Comparison of ENCODE assay signal across 19 cellular contexts in the genomic region with DNA sequence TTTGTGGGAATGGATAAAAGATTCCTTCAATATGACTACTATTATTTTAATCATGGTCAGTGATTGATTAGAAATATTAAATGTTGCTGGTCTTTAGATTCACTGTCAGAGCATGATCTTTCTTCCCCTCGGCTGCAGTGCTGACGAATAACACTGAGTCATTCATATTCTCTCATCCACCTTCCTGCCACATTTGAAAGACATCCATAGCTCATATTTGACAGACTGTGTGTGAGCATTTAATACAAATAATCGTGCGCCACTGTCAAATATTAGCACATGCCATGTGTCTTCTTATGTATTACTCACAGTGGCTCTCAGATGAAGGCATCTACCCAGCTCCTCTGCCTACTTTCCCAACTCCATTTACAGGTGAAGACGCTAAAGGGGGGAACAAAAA.
DNase-seq lines count a peak whose midpoint lies in the region; ATAC-seq, FAIRE-seq and TF ChIP-seq lines count a peak whose summit lies in the region.
"Had no signal": no experiment of that assay in that cellular context is flagged by ENCODE, and none has a peak within 500 bp of the region (broad histone marks: within the 10 kb centered on the region; RNA-seq: fewer than 3 reads in every experiment).

No MANE protein-coding gene starts in this region.

- WGBS in A549 (ENCODE audit: missing lambda C conversion rate) = 31% methylated on average over 5 of the region's 5 CpGs

- H3K27me3 ChIP-seq in GM23338 (ENCODE audit: insufficient read depth) = no peaks in the 10 kb centered on the region
- no peaks in the 10 kb centered on the region for H3K27me3 ChIP-seq in SU-DHL-6 (ENCODE audit: low read length)
- H3K27me3 ChIP-seq in ascending aorta = no peaks in the 10 kb centered on the region
- H3K27me3 ChIP-seq: MG63, Peyer's patch had no signal

- POLR2A ChIA-PET in A549 (lab: Yijun Ruan, JAX) = no interaction called here

- H3K36me3 Mint-ChIP-seq in GM23338 (ENCODE audit: low read depth) = no peaks in the 10 kb centered on the region

- TF ChIP-seq POLR2A in A549 (IDR thresholded peaks at IDR 0.05; ENCODE audit: low read length) = no peak

- H3K9me3 Mint-ChIP-seq in GM23338 = no peaks in the 10 kb centered on the region
- H3K9me3 Mint-ChIP-seq: CD4-positive, alpha-beta memory T cell had no signal

- TF ChIP-seq EP300 in A549 (IDR thresholded peaks at IDR 0.05) = no peak

- no peaks in the 10 kb centered on the region for H3K27me3 Mint-ChIP-seq in GM23338 (ENCODE audit: insufficient read depth, low read depth, poor library complexity)
- H3K27me3 Mint-ChIP-seq: CD4-positive, alpha-beta memory T cell had no signal

- no peak overlapping the region for H3K27ac ChIP-seq in A549
- H3K27ac ChIP-seq in GM23338 (ENCODE audit: low read depth) = no peak overlapping the region
- H3K27ac ChIP-seq in SU-DHL-6 (ENCODE audit: low read depth, low read length) = peak overlapping the region; percentile 92
- no peak overlapping the region for H3K27ac ChIP-seq in ascending aorta
- H3K27ac ChIP-seq: Peyer's patch had no signal

- ATAC-seq in A549 (peak in 1 of 2 experiments; percentile 63; a peak in 2 of 6 replicates), GM23338 (no peak), esophagus mucosa (peak; percentile 77), GM21381 (IDR thresholded peaks at IDR 0.05; ENCODE audit: unreplicated experiment) (no peak), GM18868 (IDR thresholded peaks at IDR 0.05; ENCODE audit: unreplicated experiment) (no peak)

- no peak for FAIRE-seq in A549 (lab: Jason Lieb, UNC)

- H3K9me3 ChIP-seq in A549 = no peaks in the 10 kb centered on the region
- no peaks in the 10 kb centered on the region for H3K9me3 ChIP-seq in SU-DHL-6 (ENCODE audit: insufficient read depth, low read length)
- H3K9me3 ChIP-seq in ascending aorta = no peaks in the 10 kb centered on the region
- H3K9me3 ChIP-seq: BE2C, MG63, Peyer's patch had no signal

- H4K20me1 ChIP-seq in GM23338 (replicated peaks; ENCODE audit: insufficient read depth) (no peaks in the 10 kb centered on the region), SU-DHL-6 (ENCODE audit: low read depth, low read length) (no peaks in the 10 kb centered on the region)

- H3K79me2 ChIP-seq in GM23338 (replicated peaks; ENCODE audit: insufficient read depth) (no peaks in the 10 kb centered on the region), SU-DHL-6 (ENCODE audit: insufficient read depth, low read length) (no peaks in the 10 kb centered on the region)

- no peak for TF ChIP-seq RAD21 in A549 (conservative IDR thresholded peaks at IDR 0.05 in 1 of 2, IDR thresholded peaks at IDR 0.05 in 1 of 2)

- H3K4me2 ChIP-seq in A549 (peak overlapping the region; percentile 17; the same call in 1 of the 3 replicates), GM23338 (no peak overlapping the region), SU-DHL-6 (ENCODE audit: low read depth, low read length, poor library complexity, severe bottlenecking) (peak overlapping the region; percentile 60)

- no peak overlapping the region for H3K4me3 Mint-ChIP-seq in GM23338
- H3K4me3 Mint-ChIP-seq: CD4-positive, alpha-beta memory T cell had no signal

- intact Hi-C loops in ascending aorta (cut with DNase I) = no loop called here

- peak overlapping the region; percentile 37; the same call in 1 of the 2 replicates for H3K27ac Mint-ChIP-seq in GM23338
- H3K27ac Mint-ChIP-seq: CD4-positive, alpha-beta memory T cell had no signal

- no peaks in the 10 kb centered on the region for H3F3A ChIP-seq in GM23338 (replicated peaks; ENCODE audit: low read depth)
- H3F3A ChIP-seq in SU-DHL-6 (ENCODE audit: insufficient read depth) = peaks cover 42% of the 10 kb centered on the region

- no peak overlapping the region for H2AFZ ChIP-seq in GM23338
- no peak overlapping the region for H2AFZ ChIP-seq in SU-DHL-6 (ENCODE audit: low read depth, low read length, severe bottlenecking)

- CTCF ChIA-PET in A549 (lab: Yijun Ruan, JAX) = no interaction called here

- peaks cover 17% of the 10 kb centered on the region for H3K4me1 Mint-ChIP-seq in GM23338

- peak overlapping the region; percentile 58 for H3K9ac ChIP-seq in SU-DHL-6 (ENCODE audit: low read length)

- H3K9me2 ChIP-seq in GM23338 (ENCODE audit: insufficient read depth) = no peaks in the 10 kb centered on the region
- H3K9me2 ChIP-seq in SU-DHL-6 (replicated peaks; ENCODE audit: insufficient read depth, low read length) = no peaks in the 10 kb centered on the region

- no peaks in the 10 kb centered on the region for H3K36me3 ChIP-seq in GM23338 (ENCODE audit: insufficient read depth)
- H3K36me3 ChIP-seq in SU-DHL-6 (ENCODE audit: low read length) = no peaks in the 10 kb centered on the region
- no peaks in the 10 kb centered on the region for H3K36me3 ChIP-seq in ascending aorta
- H3K36me3 ChIP-seq: BE2C, MG63, Peyer's patch had no signal

- TF ChIP-seq CTCF in A549 (IDR thresholded peaks at IDR 0.05) (no peak), GM23338 (conservative IDR thresholded peaks at IDR 0.05; ENCODE audit: low read depth in 2 of 2) (no peak), SU-DHL-6 (IDR thresholded peaks at IDR 0.05; ENCODE audit: insufficient read depth, low read length, poor library complexity, severe bottlenecking) (no peak), ascending aorta (IDR thresholded peaks at IDR 0.05) (no peak)

- H3K4me1 ChIP-seq in A549 (peaks cover 10% of the 10 kb centered on the region), GM23338 (ENCODE audit: insufficient read depth) (peaks cover 9% of the 10 kb centered on the region; the same call in 1 of the 2 replicates), ascending aorta (peaks cover 3 to 28% of the 10 kb centered on the region in 2 donors)
- H3K4me1 ChIP-seq: BE2C, Peyer's patch had no signal

- no peak overlapping the region for H3K4me3 ChIP-seq in A549
- no peak overlapping the region for H3K4me3 ChIP-seq in GM23338
- no peak overlapping the region for H3K4me3 ChIP-seq in SU-DHL-6 (ENCODE audit: insufficient read depth, low read length, poor library complexity, severe bottlenecking)
- H3K4me3 ChIP-seq in ascending aorta = no peak overlapping the region
- H3K4me3 ChIP-seq: MG63, Peyer's patch had no signal

- DNase-seq in A549 (ENCODE audit: low read depth in 1 of 2, low spot score in 1 of 2) (no peak), GM23338 (ENCODE audit: low spot score) (no peak), NCI-H1694 treated with DMSO at 0.1 percent for 48 hours (lab: John Stamatoyannopoulos, UW) (no peak), ascending aorta (ENCODE audit: low spot score in 2 of 2) (no peak)
- DNase-seq: BE2C; CD4-positive, alpha-beta memory T cell; DMS79; GDM1; KG1; MG63; NCI-H1105; NCI-H187 treated with DMSO at 0.1 percent for 48 hours; NCI-H446; NCI-H774; Peyer's patch had no signal

TF ChIP-seq in A549, 52 proteins besides CTCF, POLR2A, EP300 and RAD21:
- TF ChIP-seq FOSL2 (IDR thresholded peaks at IDR 0.05) (no peak), FOSL2 (CRISPR knock-in tag; IDR thresholded peaks at IDR 0.05) (0 out of 2 replicates have a peak, but pooled peaks have one; percentile 9)
- TF ChIP-seq, protein P1, sequence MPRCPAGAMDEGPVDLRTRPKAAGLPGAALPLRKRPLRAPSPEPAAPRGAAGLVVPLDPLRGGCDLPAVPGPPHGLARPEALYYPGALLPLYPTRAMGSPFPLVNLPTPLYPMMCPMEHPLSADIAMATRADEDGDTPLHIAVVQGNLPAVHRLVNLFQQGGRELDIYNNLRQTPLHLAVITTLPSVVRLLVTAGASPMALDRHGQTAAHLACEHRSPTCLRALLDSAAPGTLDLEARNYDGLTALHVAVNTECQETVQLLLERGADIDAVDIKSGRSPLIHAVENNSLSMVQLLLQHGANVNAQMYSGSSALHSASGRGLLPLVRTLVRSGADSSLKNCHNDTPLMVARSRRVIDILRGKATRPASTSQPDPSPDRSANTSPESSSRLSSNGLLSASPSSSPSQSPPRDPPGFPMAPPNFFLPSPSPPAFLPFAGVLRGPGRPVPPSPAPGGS (IDR thresholded peaks at IDR 0.05) = no peak

TF ChIP-seq in GM23338, 12 proteins besides CTCF, POLR2A, EP300 and RAD21 (continues in another document):
- TF ChIP-seq ZNF331 (CRISPR knock-in tag; IDR thresholded peaks at IDR 0.05; ENCODE audit: low read depth) = no peak
